Comparison of ENCODE assay signal across 27 cellular contexts in genomic region chr6:12126051-12126450, GRCh38.
A peak's percentile ranks its signal among the peaks of the same experiment; 100 is the strongest.
DNase-seq lines count a peak whose midpoint lies in the region; ATAC-seq lines count a peak whose summit lies in the region.
"Had no signal": no experiment of that assay in that cellular context is flagged by ENCODE, and none has a peak within 500 bp of the region (broad histone marks: within the 10 kb centered on the region; RNA-seq: fewer than 3 reads in every experiment).

No MANE protein-coding gene starts in this region.

- H3K27ac Mint-ChIP-seq in T-helper 1 cell treated with Interleukin-12 subunit alpha and Interleukin-12 subunit beta and Interleukin-4 antibody, amounts not matched to agents 30 μg/mL and 1 μg/mL, for 36 hours: no peak overlapping the region
- H3K27ac Mint-ChIP-seq in activated naive CD4-positive, alpha-beta T cell treated with anti-CD3 and anti-CD28 coated beads, Interleukin-2, amount 50 U/mL, for 24 hours: no peak overlapping the region
- H3K27ac Mint-ChIP-seq in natural killer cell treated with Interleukin-12 subunit alpha and Interleukin-12 subunit beta and Interleukin-15 and Interleukin-18, amount 100 ng/mL, for 72 hours: peak overlapping the region in 1 of 2 donors; percentile 74
- H3K27ac Mint-ChIP-seq: B cell, CD14-positive monocyte had no signal

- ATAC-seq in natural killer cell treated with Interleukin-12 subunit alpha and Interleukin-12 subunit beta and Interleukin-15 and Interleukin-18, amount 100 ng/mL, for 72 hours: no peak
- ATAC-seq: GM12878, HepG2, K562 had no signal

- H3K36me3 Mint-ChIP-seq in T-helper 1 cell treated with Interleukin-12 subunit alpha and Interleukin-12 subunit beta and Interleukin-4 antibody, amounts not matched to agents 30 μg/mL and 1 μg/mL, for 36 hours (ENCODE audit: low read depth): peaks cover 63% of the 10 kb centered on the region
- H3K36me3 Mint-ChIP-seq in activated naive CD4-positive, alpha-beta T cell treated with anti-CD3 and anti-CD28 coated beads, Interleukin-2, amount 50 U/mL, for 24 hours: peaks cover 41% of the 10 kb centered on the region
- peaks cover 21% of the 10 kb centered on the region for H3K36me3 Mint-ChIP-seq in natural killer cell treated with Interleukin-12 subunit alpha and Interleukin-12 subunit beta and Interleukin-15 and Interleukin-18, amount 100 ng/mL, for 72 hours

- peaks cover 42% of the 10 kb centered on the region for H3K4me1 Mint-ChIP-seq in T-helper 1 cell treated with Interleukin-12 subunit alpha and Interleukin-12 subunit beta and Interleukin-4 antibody, amounts not matched to agents 30 μg/mL and 1 μg/mL, for 36 hours (ENCODE audit: low read depth)
- H3K4me1 Mint-ChIP-seq in activated naive CD4-positive, alpha-beta T cell treated with anti-CD3 and anti-CD28 coated beads, Interleukin-2, amount 50 U/mL, for 24 hours: peaks cover 64% of the 10 kb centered on the region
- peaks cover 0 to 12% of the 10 kb centered on the region in 2 donors for H3K4me1 Mint-ChIP-seq in natural killer cell treated with Interleukin-12 subunit alpha and Interleukin-12 subunit beta and Interleukin-15 and Interleukin-18, amount 100 ng/mL, for 72 hours (ENCODE audit: low read depth in 2 of 2)
- H3K4me1 Mint-ChIP-seq: B cell had no signal

- no peaks in the 10 kb centered on the region for H3K27me3 Mint-ChIP-seq in T-helper 1 cell treated with Interleukin-12 subunit alpha and Interleukin-12 subunit beta and Interleukin-4 antibody, amounts not matched to agents 30 μg/mL and 1 μg/mL, for 36 hours (ENCODE audit: low read depth)
- H3K27me3 Mint-ChIP-seq in activated naive CD4-positive, alpha-beta T cell treated with anti-CD3 and anti-CD28 coated beads, Interleukin-2, amount 50 U/mL, for 24 hours: no peaks in the 10 kb centered on the region
- no peaks in the 10 kb centered on the region for H3K27me3 Mint-ChIP-seq in natural killer cell treated with Interleukin-12 subunit alpha and Interleukin-12 subunit beta and Interleukin-15 and Interleukin-18, amount 100 ng/mL, for 72 hours
- H3K27me3 Mint-ChIP-seq: B cell had no signal

- peaks cover 8% of the 10 kb centered on the region for H3K9me3 Mint-ChIP-seq in T-helper 1 cell treated with Interleukin-12 subunit alpha and Interleukin-12 subunit beta and Interleukin-4 antibody, amounts not matched to agents 30 μg/mL and 1 μg/mL, for 36 hours
- H3K9me3 Mint-ChIP-seq in activated naive CD4-positive, alpha-beta T cell treated with anti-CD3 and anti-CD28 coated beads, Interleukin-2, amount 50 U/mL, for 24 hours: no peaks in the 10 kb centered on the region
- peaks cover 3% of the 10 kb centered on the region for H3K9me3 Mint-ChIP-seq in natural killer cell treated with Interleukin-12 subunit alpha and Interleukin-12 subunit beta and Interleukin-15 and Interleukin-18, amount 100 ng/mL, for 72 hours

- no peak overlapping the region for H3K4me3 ChIP-seq in Jurkat, Clone E6-1 (ENCODE audit: low read length)
- H3K4me3 ChIP-seq: GM12878, GM23248, K562 had no signal

- peak overlapping the region; percentile 11 for H3K4me3 Mint-ChIP-seq in T-helper 1 cell treated with Interleukin-12 subunit alpha and Interleukin-12 subunit beta and Interleukin-4 antibody, amounts not matched to agents 30 μg/mL and 1 μg/mL, for 36 hours
- peak overlapping the region; percentile 38 for H3K4me3 Mint-ChIP-seq in activated naive CD4-positive, alpha-beta T cell treated with anti-CD3 and anti-CD28 coated beads, Interleukin-2, amount 50 U/mL, for 24 hours
- H3K4me3 Mint-ChIP-seq in natural killer cell treated with Interleukin-12 subunit alpha and Interleukin-12 subunit beta and Interleukin-15 and Interleukin-18, amount 100 ng/mL, for 72 hours: no peak overlapping the region
- H3K4me3 Mint-ChIP-seq: B cell, CD14-positive monocyte had no signal

- DNase-seq in T-helper 1 cell (no peak), activated T-cell treated with anti-CD3 and anti-CD28 coated beads for 4 hours (no peak)
- no peak for DNase-seq in activated naive CD4-positive, alpha-beta T cell treated with Interleukin-2 at 50 U/mL for 16 hours
- DNase-seq in Jurkat, Clone E6-1 (ENCODE audit: low read depth, low spot score): peak; percentile 82
- DNase-seq in central memory CD4-positive, alpha-beta T cell: peak; percentile 31
- no peak for DNase-seq in natural killer cell treated with Interleukin-12 subunit alpha and Interleukin-12 subunit beta and Interleukin-15 and Interleukin-18, amount 100 ng/mL, for 72 hours (ENCODE audit: low spot score)
- DNase-seq: COR-L47, EL, GDM1, GM23248, H7, MV-4-11, NCI-H1105, NCI-H1436 treated with DMSO at 0.1 percent for 48 hours, NCI-H187 treated with DMSO at 0.1 percent for 48 hours, NCI-H2107, NCI-H446, NCI-H524 treated with DMSO at 0.1 percent for 48 hours, NCI-H774, SIG-M5 had no signal

Comparison
In these comparisons a context has a peak if more than half of its experiments do, and no peak if none do; other contexts are left out.
1. DNase-seq: peak in Jurkat, Clone E6-1 (single experiment) and central memory CD4-positive, alpha-beta T cell (single experiment); none in T-helper 1 cell (0 of 5), activated naive CD4-positive, alpha-beta T cell treated with Interleukin-2 at 50 U/mL for 16 hours (single experiment), activated T-cell treated with anti-CD3 and anti-CD28 coated beads for 4 hours (single experiment) and natural killer cell treated with Interleukin-12 subunit alpha and Interleukin-12 subunit beta and Interleukin-15 and Interleukin-18, amount 100 ng/mL, for 72 hours (single experiment).